In the genomic region with DNA sequence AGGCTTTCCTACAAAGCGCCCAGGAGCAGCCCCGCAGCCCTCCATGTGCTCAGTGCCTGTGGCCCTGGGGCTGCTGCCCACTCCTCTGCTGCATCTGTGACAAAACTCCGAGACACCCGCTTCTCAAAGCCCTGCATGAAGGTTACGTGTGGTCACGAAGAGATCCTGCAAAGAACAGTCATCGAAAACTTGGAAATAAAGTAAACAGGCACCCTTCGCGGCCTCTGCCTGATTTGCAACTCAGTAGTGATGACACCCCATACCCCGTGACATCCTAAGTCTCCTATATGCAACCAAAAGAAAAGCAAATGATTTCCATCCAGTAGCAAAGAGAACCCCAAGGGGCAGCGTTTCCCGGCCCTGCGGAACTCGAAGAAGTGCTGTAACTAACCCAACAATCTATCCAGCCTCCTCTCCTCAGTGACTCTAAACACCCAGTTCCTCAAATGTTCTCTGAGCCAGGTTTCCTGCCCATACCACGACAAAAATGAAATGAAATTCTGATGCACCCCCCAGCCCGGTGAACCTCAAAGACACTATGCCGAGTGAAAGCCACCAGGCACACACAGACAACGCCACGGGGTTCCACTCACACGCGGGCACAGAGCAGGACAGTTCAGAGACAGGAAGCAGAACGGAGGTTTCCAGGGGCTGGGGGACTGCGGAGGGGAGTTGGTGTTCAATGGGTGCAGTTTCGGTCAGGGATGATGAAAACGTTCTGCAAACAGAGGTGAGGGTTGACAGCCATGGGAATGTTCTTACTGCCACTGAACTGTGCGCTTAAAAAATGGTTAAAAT, we compare ENCODE assay signal across 15 cellular contexts. TPM values are rescaled to one million over a fixed set of nuclear protein-coding genes. Genes with fewer than 3 reads are reported as not detected.
DNase-seq lines count a peak whose midpoint lies in the region; ATAC-seq and TF ChIP-seq lines count a peak whose summit lies in the region.
"Had no signal": no experiment of that assay in that cellular context is flagged by ENCODE, and none has a peak within 500 bp of the region (broad histone marks: within the 10 kb centered on the region; RNA-seq: fewer than 3 reads in every experiment).

No MANE protein-coding gene starts in this region.

- CTCF ChIA-PET in activated CD8-positive, alpha-beta T cell treated with anti-CD3 and anti-CD28 coated beads, Interleukin-2, amount 10 ng/mL, durations not matched to agents 7 days and 5 days (lab: Charles Lee): no interaction called here

- H3K4me3 Mint-ChIP-seq in CD14-positive monocyte: peak overlapping the region; percentile 78 to 88
- peak overlapping the region; percentile 3 to 89 (median 20) for H3K4me3 Mint-ChIP-seq in IgD-negative memory B cell
- peak overlapping the region; percentile 1 for H3K4me3 Mint-ChIP-seq in activated CD8-positive, alpha-beta T cell treated with anti-CD3 and anti-CD28 coated beads, Interleukin-2, amount 10 ng/mL, durations not matched to agents 7 days and 5 days
- peak overlapping the region; percentile 6 to 83 (median 70) for H3K4me3 Mint-ChIP-seq in naive thymus-derived CD8-positive, alpha-beta T cell

- H3K27me3 Mint-ChIP-seq in CD14-positive monocyte (ENCODE audit: low read depth in 3 of 3) (peaks cover 0 to 6% (median 1%) of the 10 kb centered on the region in 3 donors), IgD-negative memory B cell (peaks cover 9% of the 10 kb centered on the region)
- H3K27me3 Mint-ChIP-seq in activated CD8-positive, alpha-beta T cell treated with anti-CD3 and anti-CD28 coated beads, Interleukin-2, amount 10 ng/mL, durations not matched to agents 7 days and 5 days (ENCODE audit: low read depth): peaks cover 7% of the 10 kb centered on the region
- peaks cover 0 to 2% (median 0%) of the 10 kb centered on the region in 5 donors for H3K27me3 Mint-ChIP-seq in naive thymus-derived CD8-positive, alpha-beta T cell
- H3K27me3 Mint-ChIP-seq: progenitor cell of endocrine pancreas had no signal

- intact Hi-C loops in CD14-positive monocyte (cut with micrococcal nuclease): loop anchor here in 1 of 2 donors (5.0 kb wide), 2 partner anchors 34 to 41 kb away; partner anchors contain the start of gene TMEM250

- DNase-seq in CD14-positive monocyte (ENCODE audit: low spot score): peak; percentile 79
- DNase-seq in activated CD8-positive, alpha-beta T cell treated with anti-CD3 and anti-CD28 coated beads, Interleukin-2, amount 10 ng/mL, durations not matched to agents 7 days and 5 days: no peak
- DNase-seq in naive thymus-derived CD8-positive, alpha-beta T cell: peak in 3 of 10 donors; percentile 21 to 51 (median 21)
- no peak for DNase-seq in NK-92 (lab: John Stamatoyannopoulos, UW; ENCODE audit: unreplicated experiment)
- DNase-seq in NCI-H510A treated with DMSO at 0.1 percent for 48 hours (lab: John Stamatoyannopoulos, UW): no peak
- DNase-seq: Calu3, mesenchymal stem cell, MM.1S, NCI-H446, SHP77, stomach had no signal

- TF ChIP-seq CTCF in CD14-positive monocyte (IDR thresholded peaks at IDR 0.05): no peak

- H3K27ac Mint-ChIP-seq in CD14-positive monocyte: peak overlapping the region; percentile 96 to 99 (median 99)
- peak overlapping the region in 2 of 3 donors; percentile 6 to 76 for H3K27ac Mint-ChIP-seq in IgD-negative memory B cell
- H3K27ac Mint-ChIP-seq in activated CD8-positive, alpha-beta T cell treated with anti-CD3 and anti-CD28 coated beads, Interleukin-2, amount 10 ng/mL, durations not matched to agents 7 days and 5 days: peak overlapping the region; percentile 37
- peak overlapping the region; percentile 13 to 89 (median 70) for H3K27ac Mint-ChIP-seq in naive thymus-derived CD8-positive, alpha-beta T cell
- H3K27ac Mint-ChIP-seq: progenitor cell of endocrine pancreas had no signal

- H3K9me3 Mint-ChIP-seq in CD14-positive monocyte (peaks cover 0 to 1% (median 0%) of the 10 kb centered on the region in 7 donors), IgD-negative memory B cell (peaks cover 0 to 2% (median 0%) of the 10 kb centered on the region in 3 donors)
- H3K9me3 Mint-ChIP-seq in activated CD8-positive, alpha-beta T cell treated with anti-CD3 and anti-CD28 coated beads, Interleukin-2, amount 10 ng/mL, durations not matched to agents 7 days and 5 days (ENCODE audit: insufficient read depth): no peaks in the 10 kb centered on the region
- no peaks in the 10 kb centered on the region for H3K9me3 Mint-ChIP-seq in naive thymus-derived CD8-positive, alpha-beta T cell

- peaks cover 23 to 48% of the 10 kb centered on the region in 2 donors for H3K36me3 Mint-ChIP-seq in CD14-positive monocyte
- no peaks in the 10 kb centered on the region for H3K36me3 Mint-ChIP-seq in IgD-negative memory B cell
- no peaks in the 10 kb centered on the region for H3K36me3 Mint-ChIP-seq in activated CD8-positive, alpha-beta T cell treated with anti-CD3 and anti-CD28 coated beads, Interleukin-2, amount 10 ng/mL, durations not matched to agents 7 days and 5 days (ENCODE audit: low read depth)
- H3K36me3 Mint-ChIP-seq in naive thymus-derived CD8-positive, alpha-beta T cell: peaks cover 0 to 9% (median 4%) of the 10 kb centered on the region in 3 donors

- POLR2A ChIA-PET in activated CD8-positive, alpha-beta T cell treated with anti-CD3 and anti-CD28 coated beads, Interleukin-2, amount 10 ng/mL, durations not matched to agents 7 days and 5 days (lab: Charles Lee): no interaction called here
- POLR2A ChIA-PET in naive thymus-derived CD8-positive, alpha-beta T cell (lab: Charles Lee): no interaction called here

- H3K4me1 Mint-ChIP-seq in CD14-positive monocyte (peaks cover 55% of the 10 kb centered on the region), IgD-negative memory B cell (peaks cover 8 to 10% (median 8%) of the 10 kb centered on the region in 3 donors)
- H3K4me1 Mint-ChIP-seq in activated CD8-positive, alpha-beta T cell treated with anti-CD3 and anti-CD28 coated beads, Interleukin-2, amount 10 ng/mL, durations not matched to agents 7 days and 5 days (ENCODE audit: low read depth): peaks cover 12% of the 10 kb centered on the region
- H3K4me1 Mint-ChIP-seq in naive thymus-derived CD8-positive, alpha-beta T cell: peaks cover 12 to 26% (median 22%) of the 10 kb centered on the region in 4 donors

- no peak for ATAC-seq in activated CD8-positive, alpha-beta T cell treated with anti-CD3 and anti-CD28 coated beads, Interleukin-2, amount 10 ng/mL, durations not matched to agents 7 days and 5 days
- ATAC-seq in naive thymus-derived CD8-positive, alpha-beta T cell: peak; percentile 72 to 81
- ATAC-seq in HG03354 (IDR thresholded peaks at IDR 0.05; ENCODE audit: poor library complexity, severe bottlenecking, unreplicated experiment) (no peak), HG02884 (IDR thresholded peaks at IDR 0.05; ENCODE audit: unreplicated experiment) (no peak)

RNA-seq across cellular contexts. Expression of gene NACC2, which starts 19.0 kb away (rescaled TPM):
- 1 to 10 TPM; 8.1 to 8.7 TPM for polyA plus RNA-seq in CD14-positive monocyte
- polyA plus RNA-seq in IgD-negative memory B cell: 0.78 TPM
- total RNA-seq in activated CD8-positive, alpha-beta T cell treated with anti-CD3 and anti-CD28 coated beads, Interleukin-2, amount 10 ng/mL, durations not matched to agents 7 days and 5 days: 1 to 10 TPM; 5.6 to 6.4 TPM
- total RNA-seq in naive thymus-derived CD8-positive, alpha-beta T cell: 10 to 100 TPM in 1 of 2 experiments, 1 to 10 TPM in 1; 9.5 to 10.4 TPM
- polyA plus RNA-seq in naive thymus-derived CD8-positive, alpha-beta T cell: 1 to 10 TPM; 1.0 to 1.3 (median 1.3) TPM

RNA-seq across cellular contexts. Expression of gene TMEM250, which starts 42.6 kb away (rescaled TPM):
- polyA plus RNA-seq in CD14-positive monocyte (10 to 100 TPM; 30.9 to 38.0 TPM), IgD-negative memory B cell (30.3 TPM)
- 10 to 100 TPM; 56.5 to 57.0 TPM for total RNA-seq in activated CD8-positive, alpha-beta T cell treated with anti-CD3 and anti-CD28 coated beads, Interleukin-2, amount 10 ng/mL, durations not matched to agents 7 days and 5 days
- 10 to 100 TPM; 38.1 to 38.2 TPM for total RNA-seq in naive thymus-derived CD8-positive, alpha-beta T cell
- 10 to 100 TPM; 39.1 to 51.7 (median 40.3) TPM for polyA plus RNA-seq in naive thymus-derived CD8-positive, alpha-beta T cell

Comparison
In these comparisons a context has a peak if more than half of its experiments do, and no peak if none do; other contexts are left out.
1. H3K27ac Mint-ChIP-seq: peak in every context shown above with its lines; median percentile 99 in CD14-positive monocyte; 70 in naive thymus-derived CD8-positive, alpha-beta T cell; 41 in IgD-negative memory B cell; 37 in activated CD8-positive, alpha-beta T cell treated with anti-CD3 and anti-CD28 coated beads, Interleukin-2, amount 10 ng/mL, durations not matched to agents 7 days and 5 days.
2. H3K4me3 Mint-ChIP-seq: peak in every context shown above with its lines; median percentile 83 in CD14-positive monocyte; 70 in naive thymus-derived CD8-positive, alpha-beta T cell; 20 in IgD-negative memory B cell; 1 in activated CD8-positive, alpha-beta T cell treated with anti-CD3 and anti-CD28 coated beads, Interleukin-2, amount 10 ng/mL, durations not matched to agents 7 days and 5 days.
3. ATAC-seq: peak in naive thymus-derived CD8-positive, alpha-beta T cell (2 of 2); none in activated CD8-positive, alpha-beta T cell treated with anti-CD3 and anti-CD28 coated beads, Interleukin-2, amount 10 ng/mL, durations not matched to agents 7 days and 5 days (single experiment), HG03354 (single experiment) and HG02884 (single experiment).